24 cellular contexts compared by ENCODE assay signal in genomic region chr6:102525336-102525735, GRCh38.
"Had no signal": no experiment of that assay in that cellular context is flagged by ENCODE, and none has a peak within 500 bp of the region (broad histone marks: within the 10 kb centered on the region; RNA-seq: fewer than 3 reads in every experiment).

No MANE protein-coding gene starts in this region.

- DNase-seq: activated CD4-positive, alpha-beta T cell treated with anti-CD3 and anti-CD28 coated beads for 1 hour; activated CD4-positive, alpha-beta T cell treated with anti-CD3 and anti-CD28 coated beads, Interleukin-2, amount 50 U/mL, for 1 hour; activated CD8-positive, alpha-beta T cell treated with anti-CD3 and anti-CD28 coated beads for 36 hours; activated gamma-delta T cell treated with Interleukin-2 at 50 U/mL for 16 hours; activated naive CD4-positive, alpha-beta T cell treated with anti-CD3 and anti-CD28 coated beads, Interleukin-2, amount 50 U/mL, for 16 hours; activated naive CD8-positive, alpha-beta T cell treated with anti-CD3 and anti-CD28 coated beads, Interleukin-2, amount 50 U/mL, for 24 hours; activated T-cell treated with anti-CD3 and anti-CD28 coated beads, Interleukin-2, amount 50 U/mL, for 4 hours; amygdala; endodermal cell; foreskin keratinocyte; heart right ventricle; naive B cell; nephron progenitor cell; ovary; retina; sigmoid colon; small intestine; stimulated activated CD4-positive, alpha-beta T cell treated with anti-CD3 and anti-CD28 coated beads, Interleukin-4, amount 100 ng/mL, for 24 hours; T-helper 9 cell; uterus had no signal

- ATAC-seq: activated CD8-positive, alpha-beta T cell treated with anti-CD3 and anti-CD28 coated beads for 36 hours; activated naive CD8-positive, alpha-beta T cell treated with anti-CD3 and anti-CD28 coated beads, Interleukin-2, amount 50 U/mL, for 24 hours; activated T-cell treated with anti-CD3 and anti-CD28 coated beads, Interleukin-2, amount 50 U/mL, for 4 hours; activated T-helper 17 cell treated with anti-CD3 and anti-CD28 coated beads, Interleukin-2, amount 50 U/mL, for 72 hours; esophagus mucosa; foreskin keratinocyte; heart right ventricle; stimulated activated effector memory CD8-positive, alpha-beta T cell treated with anti-CD3 and anti-CD28 coated beads, Interleukin-12 subunit alpha, Interleukin-12 subunit beta, amount 100 ng/mL, for 72 hours; WTC11 had no signal
